ENCODE assay signal across 1 cellular context in genomic region chr2:83971547-83971946, GRCh38.
TF ChIP-seq lines count a peak whose summit lies in the region.

No MANE protein-coding gene starts in this region.

TF ChIP-seq in K562, 482 proteins besides CTCF, POLR2A, EP300 and RAD21 (continued from another document and continues in another):
- TF ChIP-seq ATF3 (IDR thresholded peaks at IDR 0.05) (peak; percentile 95), ATF3 (CRISPR knock-in tag; conservative IDR thresholded peaks at IDR 0.05) (peak; percentile 86; the same call in 1 of the 2 replicates), RFX1 (IDR thresholded peaks at IDR 0.05) (peak; percentile 85), ELF2 (CRISPR knock-in tag; IDR thresholded peaks at IDR 0.05) (no peak), FOXM1 (IDR thresholded peaks at IDR 0.05; ENCODE audit: low read depth) (peak; percentile 94), FOXM1 (CRISPR knock-in tag; IDR thresholded peaks at IDR 0.05; ENCODE audit: low read depth) (no peak), POLR2AphosphoS5 (IDR thresholded peaks at IDR 0.05; ENCODE audit: control insufficient read depth, insufficient read depth, low read depth, low read length) (peak; percentile 98), HINFP (tag; conservative IDR thresholded peaks at IDR 0.05; ENCODE audit: low read depth) (no peak), MAFG (tag; conservative IDR thresholded peaks at IDR 0.05) (peak; percentile 12; the same call in 1 of the 2 replicates), NFYB (IDR thresholded peaks at IDR 0.05; ENCODE audit: extremely low read depth, insufficient read length) (no peak), FUS (optimal IDR thresholded peaks at IDR 0.05; ENCODE audit: low read depth, low read length) (no peak), CREB1 (IDR thresholded peaks at IDR 0.05) (peak; percentile 55; the same call in 1 of the 2 replicates), CREB1 (CRISPR knock-in tag; IDR thresholded peaks at IDR 0.05) (no peak), MAFF (IDR thresholded peaks at IDR 0.05; ENCODE audit: low read length) (peak; percentile 18; the same call in 1 of the 2 replicates), CHD1 (IDR thresholded peaks at IDR 0.05; ENCODE audit: low read length) (no peak), TAL1 (IDR thresholded peaks at IDR 0.05) (peak; percentile 98), EHMT2 (IDR thresholded peaks at IDR 0.05) (peak; percentile 32; the same call in 1 of the 2 replicates), NR1H2 (CRISPR knock-in tag; IDR thresholded peaks at IDR 0.05) (no peak), ZNF518B (CRISPR knock-in tag; IDR thresholded peaks at IDR 0.05) (no peak), HIVEP1 (CRISPR knock-in tag; IDR thresholded peaks at IDR 0.05) (no peak), MCM3 (IDR thresholded peaks at IDR 0.05) (no peak), FOXO4 (CRISPR knock-in tag; IDR thresholded peaks at IDR 0.05) (no peak), NCOA4 (IDR thresholded peaks at IDR 0.05; ENCODE audit: partially characterized antibody) (no peak), NR3C1 (CRISPR knock-in tag; IDR thresholded peaks at IDR 0.05) (no peak), ZNF175 (CRISPR knock-in tag; IDR thresholded peaks at IDR 0.05; ENCODE audit: low read depth) (peak; percentile 90), SIN3A (IDR thresholded peaks at IDR 0.05; ENCODE audit: borderline replicate concordance in 2 of 2, control insufficient read depth in 1 of 2, low read depth in 2 of 2, low read length in 2 of 2) (no peak), CHD2 (IDR thresholded peaks at IDR 0.05; ENCODE audit: low read depth, low read length) (no peak), ZNF277 (CRISPR knock-in tag; IDR thresholded peaks at IDR 0.05; ENCODE audit: borderline replicate concordance) (no peak), ZNF347 (CRISPR knock-in tag; IDR thresholded peaks at IDR 0.05; ENCODE audit: low read depth) (no peak), ZNF77 (CRISPR knock-in tag; IDR thresholded peaks at IDR 0.05) (no peak), MYC (IDR thresholded peaks at IDR 0.05; ENCODE audit: low read depth, low read length) (peak; percentile 79), MYC (CRISPR knock-in tag; IDR thresholded peaks at IDR 0.05; ENCODE audit: borderline replicate concordance, low read depth) (no peak), CAMTA2 (CRISPR knock-in tag; conservative IDR thresholded peaks at IDR 0.05) (no peak), MYBL2 (IDR thresholded peaks at IDR 0.05; ENCODE audit: low read depth) (no peak), MYBL2 (CRISPR knock-in tag; IDR thresholded peaks at IDR 0.05; ENCODE audit: borderline replicate concordance) (no peak), E2F4 (CRISPR knock-in tag; IDR thresholded peaks at IDR 0.05; ENCODE audit: low read depth) (no peak), NCOA6 (IDR thresholded peaks at IDR 0.05) (no peak), NFATC3 (IDR thresholded peaks at IDR 0.05) (peak; percentile 37; the same call in 1 of the 2 replicates), ZNF584 (CRISPR knock-in tag; IDR thresholded peaks at IDR 0.05; ENCODE audit: low read depth) (peak; percentile 78), HDAC3 (IDR thresholded peaks at IDR 0.05; ENCODE audit: borderline replicate concordance, partially characterized antibody) (peak; percentile 86), MTA3 (IDR thresholded peaks at IDR 0.05; ENCODE audit: borderline replicate concordance) (peak; percentile 72; the same call in 1 of the 2 replicates), ZNF589 (CRISPR knock-in tag; IDR thresholded peaks at IDR 0.05; ENCODE audit: low read depth) (peak; percentile 81), AFF1 (IDR thresholded peaks at IDR 0.05; ENCODE audit: low read depth in 1 of 2, partially characterized antibody in 2 of 2) (peak in 1 of 2 experiments; percentile 50), ZKSCAN8 (CRISPR knock-in tag; IDR thresholded peaks at IDR 0.05) (0 out of 2 replicates have a peak, but pooled peaks have one; percentile 53), MCM7 (IDR thresholded peaks at IDR 0.05) (no peak), CBX2 (IDR thresholded peaks at IDR 0.05; ENCODE audit: insufficient read depth, low read length, poor library complexity, severe bottlenecking) (no peak), TOE1 (IDR thresholded peaks at IDR 0.05; ENCODE audit: borderline replicate concordance) (no peak), TOE1 (CRISPR knock-in tag; IDR thresholded peaks at IDR 0.05; ENCODE audit: borderline replicate concordance, low read depth) (no peak), MNT (conservative IDR thresholded peaks at IDR 0.05) (peak; percentile 43 to 63; a peak in 3 of 4 replicates), GABPB2 (CRISPR knock-in tag; conservative IDR thresholded peaks at IDR 0.05) (no peak), ZNF766 (CRISPR knock-in tag; conservative IDR thresholded peaks at IDR 0.05) (peak; percentile 59; the same call in 1 of the 2 replicates), ESRRB (CRISPR knock-in tag; IDR thresholded peaks at IDR 0.05; ENCODE audit: borderline replicate concordance) (no peak), ZNF280A (IDR thresholded peaks at IDR 0.05; ENCODE audit: low read depth, partially characterized antibody) (no peak), ZNF24 (IDR thresholded peaks at IDR 0.05) (peak; percentile 64; the same call in 1 of the 2 replicates)
